ENCODE assay signal across 8 cellular contexts in genomic region chr1:18234790-18235242, GRCh38.
A peak's percentile ranks its signal among the peaks of the same experiment; 100 is the strongest.
DNase-seq lines count a peak whose midpoint lies in the region; ATAC-seq, FAIRE-seq and TF ChIP-seq lines count a peak whose summit lies in the region.

No MANE protein-coding gene starts in this region.

- H3K4me3 ChIP-seq in BJ (ENCODE audit: low read depth, low read length) (no peak overlapping the region), astrocyte of the cerebellum (ENCODE audit: low read depth, low read length) (no peak overlapping the region)

- FAIRE-seq in GM12892 (lab: Jason Lieb, UNC) (no peak), urothelium cell line (lab: Jason Lieb, UNC) (no peak)

- in situ Hi-C loops in astrocyte of the cerebellum (cut with HindIII; ENCODE audit: low sequenced_read_pairs) = no loop called here

- POLR2A ChIA-PET in BJ (lab: Charles Lee) = no interaction called here

- TF ChIP-seq CTCF in BJ (IDR thresholded peaks at IDR 0.05; ENCODE audit: insufficient read depth, low read depth, low read length) (peak; percentile 35), astrocyte of the cerebellum (IDR thresholded peaks at IDR 0.05; ENCODE audit: low read depth, low read length, missing control alignments) (peak; percentile 54)

- ATAC-seq in GM21619 (IDR thresholded peaks at IDR 0.05; ENCODE audit: unreplicated experiment) (no peak), GM21786 (IDR thresholded peaks at IDR 0.05; ENCODE audit: unreplicated experiment) (no peak)

- TF ChIP-seq POLR2A in GM12892 (IDR thresholded peaks at IDR 0.05; ENCODE audit: low read depth, low read length) = no peak

- H3K27me3 ChIP-seq in BJ (ENCODE audit: control insufficient read depth, insufficient read depth, low read length) = no peaks in the 10 kb centered on the region

- no peaks in the 10 kb centered on the region for H3K36me3 ChIP-seq in BJ (ENCODE audit: control insufficient read depth, insufficient read depth, low read length)

- CTCF ChIA-PET in BJ (lab: Yijun Ruan, JAX) = interaction anchor here (0.7 to 1.1 kb wide), 2 partner anchors 8 to 50 kb away, joined by 3 read pairs; no protein-coding TSS in a partner anchor

- DNase-seq in BJ (ENCODE audit: low read depth) = no peak
- DNase-seq in GM12892 (ENCODE audit: insufficient read length) = peak; percentile 33
- DNase-seq in NCI-H2196 (lab: John Stamatoyannopoulos, UW; ENCODE audit: unreplicated experiment) = peak; percentile 70
- no peak for DNase-seq in astrocyte of the cerebellum (ENCODE audit: low read depth)
- peak; percentile 24 for DNase-seq in kidney glomerular epithelial cell (lab: John Stamatoyannopoulos, UW)
- DNase-seq in urothelium cell line (ENCODE audit: low spot score) = peak; percentile 60

Comparison
In these comparisons a context has a peak if more than half of its experiments do, and no peak if none do; other contexts are left out.
1. DNase-seq: peak in GM12892 (single experiment), NCI-H2196 (single experiment), kidney glomerular epithelial cell (single experiment) and urothelium cell line (single experiment); none in BJ (single experiment) and astrocyte of the cerebellum (single experiment).